15 cellular contexts compared by ENCODE assay signal in genomic region chr7:41059796-41060195, GRCh38.
DNase-seq lines count a peak whose midpoint lies in the region; ATAC-seq and TF ChIP-seq lines count a peak whose summit lies in the region.
"Had no signal": no experiment of that assay in that cellular context is flagged by ENCODE, and none has a peak within 500 bp of the region (broad histone marks: within the 10 kb centered on the region; RNA-seq: fewer than 3 reads in every experiment).

No MANE protein-coding gene starts in this region.

- no peaks in the 10 kb centered on the region for H4K20me1 ChIP-seq in PC-3 (ENCODE audit: low read length)

- no peak for DNase-seq in Calu3
- no peak for DNase-seq in PC-3
- peak; percentile 66 for DNase-seq in endodermal cell
- DNase-seq in progenitor cell of endocrine pancreas (ENCODE audit: low spot score, unreplicated experiment), result no peak
- no peak for DNase-seq in medulla oblongata (ENCODE audit: extremely low spot score)
- DNase-seq: C1 segment of cervical spinal cord; CD4-positive, alpha-beta T cell; DMS79 treated with DMSO at 0.1 percent for 48 hours; HCEC 1CT; HFFc6 had no signal

- 58 to 71% methylated on average over 3 to 4 of the region's 4 CpGs for WGBS in endodermal cell (ENCODE audit: insufficient coverage in 1 of 2, insufficient read length in 1 of 2), 2 experiments

- H3K9me3 Mint-ChIP-seq in Calu3 (ENCODE audit: low read depth, unreplicated experiment), result peaks cover 17% of the 10 kb centered on the region
- peaks cover 9% of the 10 kb centered on the region for H3K9me3 Mint-ChIP-seq in endodermal cell
- H3K9me3 Mint-ChIP-seq in progenitor cell of endocrine pancreas (ENCODE audit: low read depth), result peaks cover 17% of the 10 kb centered on the region

- H3K27me3 ChIP-seq in PC-3 (ENCODE audit: low read length) (no peaks in the 10 kb centered on the region), endodermal cell (ENCODE audit: control insufficient read depth, insufficient read depth, low read length, poor library complexity, severe bottlenecking) (peaks cover 19% of the 10 kb centered on the region)

- H3K27ac Mint-ChIP-seq in Calu3 (ENCODE audit: unreplicated experiment) (peak overlapping the region; percentile 46), endodermal cell (peak overlapping the region; percentile 80), progenitor cell of endocrine pancreas (peak overlapping the region; percentile 91)
- H3K27ac Mint-ChIP-seq: B cell; CD4-positive, alpha-beta T cell; HFFc6 had no signal

- H3K4me1 ChIP-seq in PC-3 (ENCODE audit: insufficient read depth, low read length), result peaks cover 13% of the 10 kb centered on the region
- peaks cover 19% of the 10 kb centered on the region for H3K4me1 ChIP-seq in endodermal cell (ENCODE audit: control insufficient read depth, insufficient read depth, low read length)

- no peaks in the 10 kb centered on the region for H3K27me3 Mint-ChIP-seq in Calu3 (ENCODE audit: unreplicated experiment)
- peaks cover 45% of the 10 kb centered on the region for H3K27me3 Mint-ChIP-seq in endodermal cell (ENCODE audit: insufficient read depth)
- H3K27me3 Mint-ChIP-seq in progenitor cell of endocrine pancreas, result no peaks in the 10 kb centered on the region
- H3K27me3 Mint-ChIP-seq: B cell; CD4-positive, alpha-beta T cell had no signal

- no peaks in the 10 kb centered on the region for H3K9me2 ChIP-seq in PC-3 (replicated peaks; ENCODE audit: low read length)

- H2AFZ ChIP-seq in PC-3 (ENCODE audit: low read length), result no peak overlapping the region

- BruUV-seq in Calu3 (replicated peaks; lab: Mats Ljungman, UMichigan), result no TSS peak
- no TSS peak for BruUV-seq in PC-3 (replicated peaks; lab: Mats Ljungman, UMichigan)

- POLR2A ChIA-PET in PC-3 (lab: Charles Lee; ENCODE audit: unreplicated experiment), result no interaction called here

- no peak overlapping the region for H3K4me3 Mint-ChIP-seq in Calu3 (ENCODE audit: low read depth, unreplicated experiment)
- H3K4me3 Mint-ChIP-seq in endodermal cell, result no peak overlapping the region
- no peak overlapping the region for H3K4me3 Mint-ChIP-seq in progenitor cell of endocrine pancreas (ENCODE audit: low read depth)
- H3K4me3 Mint-ChIP-seq: B cell; CD4-positive, alpha-beta T cell; HFFc6 had no signal

- TF ChIP-seq CTCF in Calu3 (IDR thresholded peaks at IDR 0.05; ENCODE audit: unreplicated experiment), result no peak
- no peak for TF ChIP-seq CTCF in PC-3 (conservative IDR thresholded peaks at IDR 0.05; ENCODE audit: low read depth, low read length)
- no peak for TF ChIP-seq CTCF in endodermal cell (conservative IDR thresholded peaks at IDR 0.05)
- no peak for TF ChIP-seq CTCF in progenitor cell of endocrine pancreas (IDR thresholded peaks at IDR 0.05; ENCODE audit: unreplicated experiment)

- ATAC-seq in PC-3, result no peak
- ATAC-seq in GM18907 (IDR thresholded peaks at IDR 0.05; ENCODE audit: unreplicated experiment), result no peak
- no peak for ATAC-seq in GM21515 (IDR thresholded peaks at IDR 0.05; ENCODE audit: unreplicated experiment)
- ATAC-seq: K562 had no signal

- CTCF ChIA-PET in Calu3 (lab: Charles Lee), result no interaction called here
- CTCF ChIA-PET in PC-3 (lab: Charles Lee), result no interaction called here

- H3K4me1 Mint-ChIP-seq in Calu3 (ENCODE audit: low read depth, unreplicated experiment) (peaks cover 18% of the 10 kb centered on the region), endodermal cell (peaks cover 39% of the 10 kb centered on the region), progenitor cell of endocrine pancreas (ENCODE audit: low read depth) (peaks cover 11% of the 10 kb centered on the region)
- H3K4me1 Mint-ChIP-seq: B cell had no signal

- H3K27ac ChIP-seq in PC-3 (ENCODE audit: low read length), result peak overlapping the region; percentile 82
- H3K27ac ChIP-seq in endodermal cell (ENCODE audit: low read depth, low read length), result peak overlapping the region; percentile 34
- H3K27ac ChIP-seq: HL-60 had no signal

- H3K79me2 ChIP-seq in PC-3 (ENCODE audit: low read length), result no peaks in the 10 kb centered on the region

- no peaks in the 10 kb centered on the region for H3K36me3 ChIP-seq in PC-3 (ENCODE audit: low read depth, low read length)
- H3K36me3 ChIP-seq in endodermal cell (ENCODE audit: control insufficient read depth, insufficient read depth, low read length), result no peaks in the 10 kb centered on the region

- intact Hi-C loops in Calu3 (cut with micrococcal nuclease; ENCODE audit: unreplicated experiment), result no loop called here
- intact Hi-C loops in PC-3 (cut with micrococcal nuclease), result no loop called here

- H3K36me3 Mint-ChIP-seq in Calu3 (ENCODE audit: insufficient read depth, unreplicated experiment) (no peaks in the 10 kb centered on the region), endodermal cell (ENCODE audit: low read depth) (no peaks in the 10 kb centered on the region), progenitor cell of endocrine pancreas (ENCODE audit: insufficient read depth) (peaks cover 1% of the 10 kb centered on the region)

- 0 out of 2 replicates have a peak overlapping the region, but pooled peaks have one; percentile 4 for H3K4me2 ChIP-seq in PC-3 (ENCODE audit: low read length)

- no peaks in the 10 kb centered on the region for H3F3A ChIP-seq in PC-3 (ENCODE audit: low read length, unreplicated experiment)

- H3K9ac ChIP-seq in PC-3 (ENCODE audit: low read length) (peak overlapping the region; percentile 47; the same call in 1 of the 2 replicates), endodermal cell (ENCODE audit: extremely low read depth, low read length, poor library complexity, severe bottlenecking) (no peak overlapping the region)

- H3K4me3 ChIP-seq in PC-3 (ENCODE audit: low read length), result no peak overlapping the region
- no peak overlapping the region for H3K4me3 ChIP-seq in endodermal cell (ENCODE audit: low read length)
- H3K4me3 ChIP-seq: K562 had no signal

- H3K9me3 ChIP-seq in PC-3 (ENCODE audit: low read length), result peaks cover 5% of the 10 kb centered on the region; the same call in 1 of the 2 replicates
- peaks cover 12% of the 10 kb centered on the region for H3K9me3 ChIP-seq in endodermal cell (ENCODE audit: control insufficient read depth, low read length)
